In genomic region chr3:69079269-69080159, GRCh38 we compare ENCODE assay signal across 1 cellular context.
TF ChIP-seq lines count a peak whose summit lies in the region.

No MANE protein-coding gene starts in this region.

TF ChIP-seq in HepG2, 621 proteins besides CTCF, POLR2A, EP300 and RAD21 (continues in another document):
- no peak for TF ChIP-seq TARDBP (CRISPR knock-in tag; IDR thresholded peaks at IDR 0.05)
- peak; percentile 6; the same call in 1 of the 2 replicates for TF ChIP-seq ARID5B (CRISPR knock-in tag; IDR thresholded peaks at IDR 0.05)
- 0 out of 2 replicates have a peak, but pooled peaks have one; percentile 11 for TF ChIP-seq SSRP1 (CRISPR knock-in tag; IDR thresholded peaks at IDR 0.05)
- TF ChIP-seq SOX6 (IDR thresholded peaks at IDR 0.05) = no peak
- TF ChIP-seq SOX6 (CRISPR knock-in tag; IDR thresholded peaks at IDR 0.05) = 0 out of 2 replicates have a peak, but pooled peaks have one; percentile 20
- 0 out of 2 replicates have a peak, but pooled peaks have one; percentile 21 for TF ChIP-seq SIN3B (IDR thresholded peaks at IDR 0.05; ENCODE audit: low read length)
- 0 out of 2 replicates have a peak, but pooled peaks have one; percentile 10 for TF ChIP-seq KMT2A (CRISPR knock-in tag; IDR thresholded peaks at IDR 0.05)
- TF ChIP-seq PHF8 (CRISPR knock-in tag; IDR thresholded peaks at IDR 0.05) = peak; percentile 37; the same call in 1 of the 2 replicates
- no peak for TF ChIP-seq ZNF33B (CRISPR knock-in tag; IDR thresholded peaks at IDR 0.05)
- TF ChIP-seq ZNF230 (CRISPR knock-in tag; IDR thresholded peaks at IDR 0.05) = 0 out of 2 replicates have a peak, but pooled peaks have one; percentile 49
- TF ChIP-seq UBTF (CRISPR knock-in tag; IDR thresholded peaks at IDR 0.05) = peak; percentile 41; the same call in 1 of the 2 replicates
- TF ChIP-seq ASH2L (IDR thresholded peaks at IDR 0.05; ENCODE audit: insufficient read length, low read depth, low read length) = peak; percentile 59
- TF ChIP-seq SRY (CRISPR knock-in tag; IDR thresholded peaks at IDR 0.05) = 0 out of 2 replicates have a peak, but pooled peaks have one; percentile 25
- no peak for TF ChIP-seq ZNF451 (CRISPR knock-in tag; IDR thresholded peaks at IDR 0.05)
- no peak for TF ChIP-seq ZFYVE20 (CRISPR knock-in tag; IDR thresholded peaks at IDR 0.05; ENCODE audit: borderline replicate concordance, low read depth)
- TF ChIP-seq TERF1 (CRISPR knock-in tag; IDR thresholded peaks at IDR 0.05) = no peak
- TF ChIP-seq RBFOX2 (IDR thresholded peaks at IDR 0.05; ENCODE audit: low read depth, low read length) = peak; percentile 63
- TF ChIP-seq ZNF737 (CRISPR knock-in tag; IDR thresholded peaks at IDR 0.05; ENCODE audit: borderline replicate concordance) = no peak
- peak; percentile 53; the same call in 1 of the 2 replicates for TF ChIP-seq ZFY (CRISPR knock-in tag; IDR thresholded peaks at IDR 0.05)
- TF ChIP-seq ZFX (CRISPR knock-in tag; IDR thresholded peaks at IDR 0.05; ENCODE audit: low read depth) = peak; percentile 66; the same call in 1 of the 2 replicates
- peak; percentile 12; the same call in 1 of the 2 replicates for TF ChIP-seq DMAP1 (CRISPR knock-in tag; IDR thresholded peaks at IDR 0.05)
- no peak for TF ChIP-seq ATF7-NPFF (CRISPR knock-in tag; IDR thresholded peaks at IDR 0.05; ENCODE audit: low read depth)
- TF ChIP-seq ZNF333 (CRISPR knock-in tag; IDR thresholded peaks at IDR 0.05; ENCODE audit: borderline replicate concordance) = no peak
- TF ChIP-seq PAF1 (CRISPR knock-in tag; IDR thresholded peaks at IDR 0.05) = no peak
- TF ChIP-seq ZNF800 (CRISPR knock-in tag; IDR thresholded peaks at IDR 0.05) = 0 out of 2 replicates have a peak, but pooled peaks have one; percentile 21
- no peak for TF ChIP-seq PRDM10 (CRISPR knock-in tag; IDR thresholded peaks at IDR 0.05; ENCODE audit: low read depth)
- no peak for TF ChIP-seq LRRFIP1 (CRISPR knock-in tag; conservative IDR thresholded peaks at IDR 0.05)
- TF ChIP-seq HDAC2 (CRISPR knock-in tag; IDR thresholded peaks at IDR 0.05) = no peak
- no peak for TF ChIP-seq ZKSCAN5 (CRISPR knock-in tag; IDR thresholded peaks at IDR 0.05)
- TF ChIP-seq SP1 (IDR thresholded peaks at IDR 0.05) = no peak
- no peak for TF ChIP-seq SP1 (CRISPR knock-in tag; IDR thresholded peaks at IDR 0.05)
- 0 out of 2 replicates have a peak, but pooled peaks have one; percentile 7 for TF ChIP-seq SNAPC2 (CRISPR knock-in tag; IDR thresholded peaks at IDR 0.05)
- 0 out of 2 replicates have a peak, but pooled peaks have one; percentile 38 for TF ChIP-seq ZSCAN25 (CRISPR knock-in tag; IDR thresholded peaks at IDR 0.05)
- no peak for TF ChIP-seq ZNF629 (CRISPR knock-in tag; conservative IDR thresholded peaks at IDR 0.05)
- peak; percentile 23; the same call in 1 of the 2 replicates for TF ChIP-seq POLR2AphosphoS5 (IDR thresholded peaks at IDR 0.05; ENCODE audit: low read depth, low read length)
- no peak for TF ChIP-seq HNRNPUL1 (IDR thresholded peaks at IDR 0.05; ENCODE audit: low read depth, low read length)
- no peak for TF ChIP-seq CHD2 (IDR thresholded peaks at IDR 0.05; ENCODE audit: low read depth, low read length)
- TF ChIP-seq ZNF121 (CRISPR knock-in tag; IDR thresholded peaks at IDR 0.05) = peak; percentile 28; the same call in 1 of the 2 replicates
- peak; percentile 46; the same call in 1 of the 2 replicates for TF ChIP-seq ZFP91 (CRISPR knock-in tag; IDR thresholded peaks at IDR 0.05; ENCODE audit: borderline replicate concordance)
- TF ChIP-seq AGO2 (optimal IDR thresholded peaks at IDR 0.05; ENCODE audit: low read depth, low read length) = peak; percentile 63
